Comparison of ENCODE assay signal across 19 cellular contexts in genomic region chr6:83185096-83185495, GRCh38. TPM values are rescaled to one million over a fixed set of nuclear protein-coding genes. Genes with fewer than 3 reads are reported as not detected.
DNase-seq lines count a peak whose midpoint lies in the region; ATAC-seq and TF ChIP-seq lines count a peak whose summit lies in the region.
"Had no signal": no experiment of that assay in that cellular context is flagged by ENCODE, and none has a peak within 500 bp of the region (broad histone marks: within the 10 kb centered on the region; RNA-seq: fewer than 3 reads in every experiment).

No MANE protein-coding gene starts in this region.

- no peak overlapping the region; the same call in 1 of the 2 replicates for H3K14ac ChIP-seq in IMR-90 (replicated peaks; ENCODE audit: low read depth, low read length)

- H4K20me1 ChIP-seq in IMR-90 (ENCODE audit: insufficient read depth, low read length): peaks cover 36% of the 10 kb centered on the region
- H4K20me1 ChIP-seq in osteoblast (ENCODE audit: insufficient read depth, low read length): peaks cover 39% of the 10 kb centered on the region

- ATAC-seq in IMR-90 (ENCODE audit: low read depth) (peak; percentile 8; the same call in 1 of the 2 replicates), WTC11 (no peak)
- no peak for ATAC-seq in naive thymus-derived CD4-positive, alpha-beta T cell
- ATAC-seq: HCT116 had no signal

- peak overlapping the region; percentile 14 for H3K4me3 Mint-ChIP-seq in endothelial cell (ENCODE audit: unreplicated experiment)
- H3K4me3 Mint-ChIP-seq in WTC11: no peak overlapping the region
- H3K4me3 Mint-ChIP-seq in naive thymus-derived CD4-positive, alpha-beta T cell: no peak overlapping the region

- H3K4ac ChIP-seq in IMR-90 (ENCODE audit: low read depth, low read length): no peak overlapping the region

- H3K27ac ChIP-seq in IMR-90 (ENCODE audit: insufficient read depth, low read length) (no peak overlapping the region), osteoblast (ENCODE audit: low read depth, low read length) (peak overlapping the region; percentile 89), right atrium auricular region (no peak overlapping the region)
- H3K27ac ChIP-seq in naive thymus-derived CD4-positive, alpha-beta T cell (ENCODE audit: low read depth, low read length): no peak overlapping the region
- H3K27ac ChIP-seq: C4-2B, SJCRH30 had no signal

- H3K27ac Mint-ChIP-seq in endothelial cell (ENCODE audit: unreplicated experiment) (no peak overlapping the region), WTC11 (no peak overlapping the region)
- H3K27ac Mint-ChIP-seq in naive thymus-derived CD4-positive, alpha-beta T cell: peak overlapping the region in 2 of 9 donors; percentile 5 to 54

- TF ChIP-seq CTCF in IMR-90 (conservative IDR thresholded peaks at IDR 0.05; ENCODE audit: low read depth, low read length) (no peak), endothelial cell (IDR thresholded peaks at IDR 0.05; ENCODE audit: unreplicated experiment) (no peak), osteoblast (IDR thresholded peaks at IDR 0.05; ENCODE audit: extremely low read depth, low read depth, low read length) (no peak), WTC11 (IDR thresholded peaks at IDR 0.05) (no peak), right atrium auricular region (IDR thresholded peaks at IDR 0.05) (no peak)

- peaks cover 35 to 56% of the 10 kb centered on the region in 2 experiments for H3K79me1 ChIP-seq in IMR-90 (ENCODE audit: low read depth in 1 of 2, low read length in 2 of 2)

- DNase-seq in ELR (ENCODE audit: low read depth) (peak; percentile 37), IMR-90 (peak; percentile 57), endothelial cell (ENCODE audit: low spot score) (no peak), osteoblast (ENCODE audit: insufficient read length, low spot score, missing footprints) (no peak), NCI-H1417 (lab: John Stamatoyannopoulos, UW) (no peak), WTC11 (ENCODE audit: low spot score) (no peak), right atrium auricular region (ENCODE audit: low spot score) (no peak)
- DNase-seq in naive thymus-derived CD4-positive, alpha-beta T cell: no peak
- DNase-seq: ACHN, AML-193, DMS79, KBM-7, NCI-H1105 treated with DMSO at 0.1 percent for 48 hours, NCI-H187 treated with DMSO at 0.1 percent for 48 hours, NCI-H226, NCI-H524, SJCRH30 had no signal

- H4K5ac ChIP-seq in IMR-90 (ENCODE audit: low read depth, low read length): no peak overlapping the region

- in situ Hi-C loops in IMR-90 (cut with MboI; ENCODE audit: low sequenced_read_pairs): no loop called here

- H2AFZ ChIP-seq in IMR-90 (replicated peaks; ENCODE audit: low read length, poor library complexity) (no peak overlapping the region), osteoblast (ENCODE audit: low read length) (no peak overlapping the region)

- intact Hi-C loops in IMR-90 (cut with micrococcal nuclease): no loop called here
- intact Hi-C loops in naive thymus-derived CD4-positive, alpha-beta T cell (cut with micrococcal nuclease): no loop called here

- H3K36me3 Mint-ChIP-seq in endothelial cell (ENCODE audit: low read depth, unreplicated experiment): peaks cover 28% of the 10 kb centered on the region
- peaks cover 76% of the 10 kb centered on the region for H3K36me3 Mint-ChIP-seq in WTC11
- H3K36me3 Mint-ChIP-seq in naive thymus-derived CD4-positive, alpha-beta T cell: peaks cover 11 to 54% (median 32%) of the 10 kb centered on the region in 5 donors

- peaks cover 6% of the 10 kb centered on the region; the same call in 1 of the 2 replicates for H3K9me1 ChIP-seq in IMR-90 (ENCODE audit: insufficient read depth, low read length)

- TF ChIP-seq POLR2A in IMR-90 (IDR thresholded peaks at IDR 0.05; ENCODE audit: low read depth, low read length): no peak

- no TSS peak for BruUV-seq in IMR-90 (replicated peaks; lab: Mats Ljungman, UMichigan)

- peak overlapping the region; percentile 55 for H2BK5ac ChIP-seq in IMR-90 (ENCODE audit: low read depth, low read length, poor library complexity, severe bottlenecking)

- no peak overlapping the region for H3K9ac ChIP-seq in IMR-90 (ENCODE audit: low read depth, low read length)

- no peak overlapping the region for H2AK9ac ChIP-seq in IMR-90 (replicated peaks; ENCODE audit: low read depth, low read length, poor library complexity)

- H3K27me3 Mint-ChIP-seq in endothelial cell (ENCODE audit: unreplicated experiment) (no peaks in the 10 kb centered on the region), WTC11 (ENCODE audit: low read depth) (no peaks in the 10 kb centered on the region)
- H3K27me3 Mint-ChIP-seq in naive thymus-derived CD4-positive, alpha-beta T cell: no peaks in the 10 kb centered on the region

- no peak overlapping the region for H3K56ac ChIP-seq in IMR-90 (ENCODE audit: extremely low read depth, insufficient read depth, low read length)

- no peak overlapping the region for H2BK120ac ChIP-seq in IMR-90 (ENCODE audit: low read depth, low read length)

- peaks cover 68% of the 10 kb centered on the region for H3K79me2 ChIP-seq in osteoblast (ENCODE audit: insufficient read depth, low read length)

- no peak overlapping the region for H4K91ac ChIP-seq in IMR-90 (ENCODE audit: insufficient read depth, low read depth, low read length)

- CTCF ChIA-PET in IMR-90 (lab: Yijun Ruan, JAX): no interaction called here
- CTCF ChIA-PET in WTC11 (lab: Charles Lee): interaction anchor here (1.1 kb wide), 1 partner anchor 30 kb away, joined by 3 read pairs; no protein-coding TSS in a partner anchor
- CTCF ChIA-PET in naive thymus-derived CD4-positive, alpha-beta T cell (lab: Charles Lee): no interaction called here

- TF ChIP-seq RAD21 in IMR-90 (IDR thresholded peaks at IDR 0.05; ENCODE audit: low read length): no peak

- whole genome bisulfite sequencing in IMR-90 (ENCODE audit: extremely low coverage in 2 of 2, insufficient read length in 1 of 2), 2 experiments: 100% methylated on average over 2 of the region's 2 CpGs; no CpG with 5 or more reads in 1 of the 2 experiments

- no peak overlapping the region for H3K18ac ChIP-seq in IMR-90 (ENCODE audit: low read depth, low read length)

- no peak overlapping the region for H4K8ac ChIP-seq in IMR-90 (ENCODE audit: low read depth in 2 of 2, low read length in 2 of 2)

- no peak overlapping the region for H2AK5ac ChIP-seq in IMR-90 (ENCODE audit: low read depth, low read length)

- H3K4me2 ChIP-seq in IMR-90 (ENCODE audit: low read depth, low read length) (no peak overlapping the region), osteoblast (ENCODE audit: insufficient read depth, low read length) (no peak overlapping the region)

- dilution Hi-C loops in IMR-90 (cut with HindIII; ENCODE audit: low sequenced_read_pairs, unreplicated experiment): no loop called here

- H3K9me3 ChIP-seq in IMR-90 (ENCODE audit: control insufficient read depth, insufficient read depth, low read length): no peaks in the 10 kb centered on the region
- H3K9me3 ChIP-seq in osteoblast (ENCODE audit: low read depth, low read length): no peaks in the 10 kb centered on the region
- no peaks in the 10 kb centered on the region for H3K9me3 ChIP-seq in right atrium auricular region
- no peaks in the 10 kb centered on the region for H3K9me3 ChIP-seq in naive thymus-derived CD4-positive, alpha-beta T cell (ENCODE audit: control insufficient read depth in 2 of 3, low read length in 3 of 3)
- H3K9me3 ChIP-seq: SJCRH30 had no signal

- POLR2A ChIA-PET in IMR-90 (lab: Charles Lee; ENCODE audit: unreplicated experiment): no interaction called here
- POLR2A ChIA-PET in WTC11 (lab: Charles Lee): no interaction called here
- POLR2A ChIA-PET in naive thymus-derived CD4-positive, alpha-beta T cell (lab: Charles Lee): interaction anchor here (0.8 to 1.0 kb wide), 2 partner anchors 11 to 704 kb away, joined by 3 read pairs; no protein-coding TSS in a partner anchor

- peak overlapping the region; percentile 35 for H3K23ac ChIP-seq in IMR-90 (ENCODE audit: low read depth, low read length)

- H3K36me3 ChIP-seq in IMR-90 (ENCODE audit: control insufficient read depth, insufficient read depth, low read length) (peaks cover 36% of the 10 kb centered on the region), osteoblast (ENCODE audit: insufficient read depth, low read length) (peaks cover 92% of the 10 kb centered on the region), right atrium auricular region (peaks cover 50% of the 10 kb centered on the region)
- peaks cover 0 to 34% (median 0%) of the 10 kb centered on the region in 3 experiments for H3K36me3 ChIP-seq in naive thymus-derived CD4-positive, alpha-beta T cell (ENCODE audit: control insufficient read depth in 2 of 3, insufficient read depth in 3 of 3, low read length in 3 of 3)

- H2BK15ac ChIP-seq in IMR-90 (ENCODE audit: low read depth, low read length): no peak overlapping the region

- no peak overlapping the region for H3K4me3 ChIP-seq in IMR-90 (ENCODE audit: insufficient read depth, low read depth, low read length)
- no peak overlapping the region for H3K4me3 ChIP-seq in osteoblast (ENCODE audit: insufficient read depth, low read length)
- H3K4me3 ChIP-seq in right atrium auricular region: no peak overlapping the region
- no peak overlapping the region for H3K4me3 ChIP-seq in naive thymus-derived CD4-positive, alpha-beta T cell (ENCODE audit: low read length)
- H3K4me3 ChIP-seq: SJCRH30 had no signal

- peaks cover 2% of the 10 kb centered on the region for H3K4me1 ChIP-seq in IMR-90 (ENCODE audit: control insufficient read depth, insufficient read depth, low read length)
- peaks cover 26% of the 10 kb centered on the region for H3K4me1 ChIP-seq in osteoblast (ENCODE audit: insufficient read depth, low read length)
- peaks cover 0 to 17% of the 10 kb centered on the region in 2 donors for H3K4me1 ChIP-seq in right atrium auricular region
- H3K4me1 ChIP-seq in naive thymus-derived CD4-positive, alpha-beta T cell (ENCODE audit: control insufficient read depth in 2 of 2, insufficient read depth in 2 of 2, low read length in 2 of 2): no peaks in the 10 kb centered on the region
- H3K4me1 ChIP-seq: SJCRH30 had no signal

- H3K27me3 ChIP-seq in IMR-90 (ENCODE audit: control insufficient read depth, insufficient read depth, low read length) (no peaks in the 10 kb centered on the region), osteoblast (ENCODE audit: insufficient read depth, low read length) (no peaks in the 10 kb centered on the region), right atrium auricular region (no peaks in the 10 kb centered on the region)
- no peaks in the 10 kb centered on the region for H3K27me3 ChIP-seq in naive thymus-derived CD4-positive, alpha-beta T cell (ENCODE audit: control insufficient read depth in 2 of 2, insufficient read depth in 2 of 2, low read length in 2 of 2)
- H3K27me3 ChIP-seq: SJCRH30 had no signal

- no peak overlapping the region for H2BK20ac ChIP-seq in IMR-90 (ENCODE audit: low read depth, low read length)

- no peaks in the 10 kb centered on the region for H3K9me3 Mint-ChIP-seq in endothelial cell (ENCODE audit: unreplicated experiment)
- H3K9me3 Mint-ChIP-seq in WTC11: no peaks in the 10 kb centered on the region
- no peaks in the 10 kb centered on the region for H3K9me3 Mint-ChIP-seq in naive thymus-derived CD4-positive, alpha-beta T cell

- peaks cover 2% of the 10 kb centered on the region for H3K4me1 Mint-ChIP-seq in endothelial cell (ENCODE audit: unreplicated experiment)
- H3K4me1 Mint-ChIP-seq in WTC11: peaks cover 9% of the 10 kb centered on the region
- peaks cover 3 to 47% (median 34%) of the 10 kb centered on the region in 7 donors for H3K4me1 Mint-ChIP-seq in naive thymus-derived CD4-positive, alpha-beta T cell

RNA-seq across cellular contexts. Expression of gene PGM3, which starts 8.0 kb away (rescaled TPM):
- total RNA-seq in IMR-90 (2012; rRNA removed) (223 and 336 TPM in 2 replicates), endothelial cell (ENCODE audit: unreplicated experiment) (59.6 TPM), osteoblast (85.5 and 93.0 TPM in 2 replicates), WTC11 (2021) (67.4 to 70.0 TPM (median 67.6 TPM) in 3 replicates), right atrium auricular region (10 to 100 TPM in 1 of 2 donors, 1 to 10 TPM in 1; 7.3 to 12.7 TPM)
- polyA plus RNA-seq in IMR-90 (2012; rRNA removed): 64.3 and 68.4 TPM in 2 replicates
- 10.0 and 14.5 TPM in 2 replicates for polyA plus RNA-seq in IMR-90 (2012; cell fraction: cytosol; rRNA removed)
- polyA plus RNA-seq in IMR-90 (2012; cell fraction: nucleus; rRNA removed; ENCODE audit: low replicate concordance): 12.8 and 124 TPM in 2 replicates
- total RNA-seq in naive thymus-derived CD4-positive, alpha-beta T cell: 10 to 100 TPM; 22.0 to 37.3 (median 27.6) TPM
- polyA plus RNA-seq in naive thymus-derived CD4-positive, alpha-beta T cell: 10 to 100 TPM in 1 of 2 donors, 1 to 10 TPM in 1; 8.2 to 14.2 TPM

RNA-seq across cellular contexts. Expression of gene RWDD2A, which starts 8.1 kb away (rescaled TPM):
- 3.9 and 4.7 TPM in 2 replicates for total RNA-seq in IMR-90 (2012; rRNA removed)
- polyA plus RNA-seq in IMR-90 (2012; rRNA removed): 3.5 and 4.1 TPM in 2 replicates
- 0.98 and 1.2 TPM in 2 replicates for polyA plus RNA-seq in IMR-90 (2012; cell fraction: cytosol; rRNA removed)
- polyA plus RNA-seq in IMR-90 (2012; cell fraction: nucleus; rRNA removed; ENCODE audit: low replicate concordance): 1.5 and 9.5 TPM in 2 replicates
- total RNA-seq in endothelial cell (ENCODE audit: unreplicated experiment): 4.4 TPM
- total RNA-seq in osteoblast: 5.4 and 6.5 TPM in 2 replicates
- 5.1 to 5.2 TPM (median 5.2 TPM) in 3 replicates for total RNA-seq in WTC11 (2021)
- total RNA-seq in right atrium auricular region: 1 to 10 TPM; 3.7 to 4.0 TPM
- total RNA-seq in naive thymus-derived CD4-positive, alpha-beta T cell: 1 to 10 TPM; 1.8 to 6.4 (median 2.7) TPM
- 1 to 10 TPM; 3.2 to 4.1 TPM for polyA plus RNA-seq in naive thymus-derived CD4-positive, alpha-beta T cell

Comparison
In these comparisons a context has a peak if more than half of its experiments do, and no peak if none do; other contexts are left out.
1. DNase-seq: peak in ELR (single experiment) and IMR-90 (single experiment); none in endothelial cell (single experiment), osteoblast (single experiment), NCI-H1417 (0 of 3), WTC11 (single experiment), right atrium auricular region (single experiment) and naive thymus-derived CD4-positive, alpha-beta T cell (0 of 9).